Comparison of ENCODE assay signal across 19 cellular contexts in the genomic region with DNA sequence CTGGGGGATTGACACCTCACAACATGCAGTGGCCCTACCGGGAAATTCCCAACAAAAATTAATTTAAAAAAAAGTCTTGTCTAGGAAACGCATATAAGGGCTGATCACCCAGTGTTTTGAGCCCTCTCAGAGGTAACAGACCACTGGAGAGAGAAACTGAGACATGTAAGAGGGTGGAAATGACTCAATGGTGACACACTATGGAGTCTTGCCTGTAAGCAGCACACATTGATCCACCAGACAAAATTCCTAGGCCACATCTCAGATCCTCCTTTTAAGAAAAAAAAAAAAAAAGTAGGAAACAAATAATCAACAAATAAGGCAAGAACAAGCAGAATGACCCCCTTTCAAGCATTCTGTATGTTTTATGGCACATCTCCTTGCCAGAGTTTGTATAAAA.
DNase-seq lines count a peak whose midpoint lies in the region; ATAC-seq, FAIRE-seq and TF ChIP-seq lines count a peak whose summit lies in the region.
"Had no signal": no experiment of that assay in that cellular context is flagged by ENCODE, and none has a peak within 500 bp of the region (broad histone marks: within the 10 kb centered on the region; RNA-seq: fewer than 3 reads in every experiment).

No MANE protein-coding gene starts in this region.

- FAIRE-seq in bronchial epithelial cell (lab: Jason Lieb, UNC), result no peak
- FAIRE-seq: A204.1, D721Med, GM12892, GM18507, HepG2 had no signal

- H3K27ac ChIP-seq in heart right ventricle, result no peak overlapping the region
- H3K27ac ChIP-seq: GM23248 had no signal

- H3K9me3 ChIP-seq in heart right ventricle, result peaks cover 0 to 23% (median 0%) of the 10 kb centered on the region in 11 donors
- H3K9me3 ChIP-seq: BE2C, HAP-1 had no signal

- H3K4me3 ChIP-seq in bronchial epithelial cell (ENCODE audit: low read depth, low read length) (no peak overlapping the region), fibroblast of mammary gland (ENCODE audit: control insufficient read depth, low read depth, low read length) (no peak overlapping the region), heart right ventricle (no peak overlapping the region)
- H3K4me3 ChIP-seq: GM23248, HAP-1 had no signal

- H3K36me3 ChIP-seq in bronchial epithelial cell (ENCODE audit: control insufficient read depth, insufficient read depth, low read length) (no peaks in the 10 kb centered on the region), heart right ventricle (no peaks in the 10 kb centered on the region)
- H3K36me3 ChIP-seq: BE2C, HAP-1 had no signal

- H3K4me1 ChIP-seq in heart right ventricle, result no peaks in the 10 kb centered on the region
- H3K4me1 ChIP-seq: BE2C, Caco-2, HAP-1 had no signal

- DNase-seq in HT1080 (ENCODE audit: low read depth), result peak; percentile 68
- peak; percentile 58 for DNase-seq in bronchial epithelial cell (ENCODE audit: low read depth)
- peak; percentile 43 for DNase-seq in fibroblast of mammary gland (ENCODE audit: low read depth)
- no peak for DNase-seq in NCI-H2196 (lab: John Stamatoyannopoulos, UW; ENCODE audit: unreplicated experiment)
- DNase-seq in heart right ventricle, result no peak
- DNase-seq: ACHN; BE2C; C1 segment of cervical spinal cord; Caco-2; CD4-positive, alpha-beta T cell; GDM1; GM23248 had no signal

- H3K27me3 ChIP-seq in bronchial epithelial cell (ENCODE audit: control insufficient read depth, insufficient read depth, low read length) (no peaks in the 10 kb centered on the region), heart right ventricle (no peaks in the 10 kb centered on the region)
- H3K27me3 ChIP-seq: BE2C had no signal

- 91% methylated on average over 2 of the region's 2 CpGs for WGBS in heart right ventricle, 2 donors

- ATAC-seq in esophagus mucosa (no peak), heart right ventricle (no peak)
- ATAC-seq: HepG2 had no signal

- intact Hi-C loops in heart right ventricle (cut with DNase I), result no loop called here

- no peak for TF ChIP-seq CTCF in bronchial epithelial cell (IDR thresholded peaks at IDR 0.05; ENCODE audit: insufficient read depth, low read length, severe bottlenecking)
- TF ChIP-seq CTCF in fibroblast of mammary gland (conservative IDR thresholded peaks at IDR 0.05; ENCODE audit: control insufficient read depth, insufficient read depth, low read depth, low read length), result no peak
- TF ChIP-seq CTCF in heart right ventricle (IDR thresholded peaks at IDR 0.05), result no peak

Comparison
In these comparisons a context has a peak if more than half of its experiments do, and no peak if none do; other contexts are left out.
1. DNase-seq: peak in HT1080 (single experiment), bronchial epithelial cell (single experiment) and fibroblast of mammary gland (single experiment); none in NCI-H2196 (single experiment) and heart right ventricle (0 of 2).